18 cellular contexts compared by ENCODE assay signal in genomic region chr17:76534831-76535732, GRCh38. TPM values are rescaled to one million over a fixed set of nuclear protein-coding genes. Genes with fewer than 3 reads are reported as not detected.
DNase-seq lines count a peak whose midpoint lies in the region; ATAC-seq and TF ChIP-seq lines count a peak whose summit lies in the region.
"Had no signal": no experiment of that assay in that cellular context is flagged by ENCODE, and none has a peak within 500 bp of the region (broad histone marks: within the 10 kb centered on the region; RNA-seq: fewer than 3 reads in every experiment).

No MANE protein-coding gene starts in this region.

- POLR2A ChIA-PET in PC-9 (lab: Charles Lee; ENCODE audit: unreplicated experiment) = no interaction called here

- H3K27me3 ChIP-seq in BE2C (no peaks in the 10 kb centered on the region), PC-9 (ENCODE audit: insufficient read depth, low read depth) (no peaks in the 10 kb centered on the region)

- H3K27ac ChIP-seq in PC-9 = no peak overlapping the region

- ATAC-seq in activated T-helper 17 cell treated with anti-CD3 and anti-CD28 coated beads, Interleukin-2, amount 50 U/mL, for 72 hours (replicated peaks) = no peak
- ATAC-seq: stimulated activated naive B cell treated with anti-CD40 and anti-IgM and Interleukin-4, amounts not matched to agents 10 μg/mL and 1 μg/mL and 100 μg/mL, for 72 hours; T-helper 17 cell had no signal

- no TSS peak for BruUV-seq in PC-9 (replicated peaks; lab: Mats Ljungman, UMichigan)

- H3K36me3 ChIP-seq in BE2C = peaks cover 67% of the 10 kb centered on the region
- H3K36me3 ChIP-seq in PC-9 (ENCODE audit: low read depth) = no peaks in the 10 kb centered on the region

- H3K4me3 Mint-ChIP-seq in osteocyte (ENCODE audit: unreplicated experiment) = peak overlapping the region; percentile 30
- no peak overlapping the region for H3K4me3 Mint-ChIP-seq in activated T-helper 17 cell treated with anti-CD3 and anti-CD28 coated beads, Interleukin-2, amount 50 U/mL, for 72 hours
- H3K4me3 Mint-ChIP-seq: activated naive CD8-positive, alpha-beta T cell treated with anti-CD3 and anti-CD28 coated beads for 36 hours; stimulated activated naive B cell treated with anti-CD40 and anti-IgM and Interleukin-4, amounts not matched to agents 10 μg/mL and 1 μg/mL and 100 μg/mL, for 72 hours; T-helper 17 cell had no signal

- H2AFZ ChIP-seq in PC-9 = no peak overlapping the region

- H3K4me3 ChIP-seq in BE2C (ENCODE audit: low read depth, low read length) (peak overlapping the region; percentile 84), PC-9 (no peak overlapping the region), fibroblast of pulmonary artery (replicated peaks; ENCODE audit: low read depth, low read length) (peak overlapping the region; percentile 73)

- TF ChIP-seq CTCF in BE2C (IDR thresholded peaks at IDR 0.05; ENCODE audit: low read depth, low read length) (no peak), PC-9 (conservative IDR thresholded peaks at IDR 0.05) (no peak), fibroblast of pulmonary artery (IDR thresholded peaks at IDR 0.05; ENCODE audit: low read length, missing control alignments) (no peak), osteocyte (IDR thresholded peaks at IDR 0.05) (no peak)

- H3K36me3 Mint-ChIP-seq in osteocyte (ENCODE audit: unreplicated experiment) = no peaks in the 10 kb centered on the region
- H3K36me3 Mint-ChIP-seq in activated T-helper 17 cell treated with anti-CD3 and anti-CD28 coated beads, Interleukin-2, amount 50 U/mL, for 72 hours (ENCODE audit: low read depth) = no peaks in the 10 kb centered on the region
- H3K36me3 Mint-ChIP-seq: activated naive CD8-positive, alpha-beta T cell treated with anti-CD3 and anti-CD28 coated beads for 36 hours; stimulated activated naive B cell treated with anti-CD40 and anti-IgM and Interleukin-4, amounts not matched to agents 10 μg/mL and 1 μg/mL and 100 μg/mL, for 72 hours had no signal

- no peaks in the 10 kb centered on the region for H3K9me3 ChIP-seq in BE2C
- H3K9me3 ChIP-seq in PC-9 (ENCODE audit: insufficient read depth, low read depth) = no peaks in the 10 kb centered on the region

- peak overlapping the region; percentile 56 for H3K27ac Mint-ChIP-seq in osteocyte (ENCODE audit: unreplicated experiment)
- no peak overlapping the region for H3K27ac Mint-ChIP-seq in activated T-helper 17 cell treated with anti-CD3 and anti-CD28 coated beads, Interleukin-2, amount 50 U/mL, for 72 hours
- H3K27ac Mint-ChIP-seq: activated naive CD8-positive, alpha-beta T cell treated with anti-CD3 and anti-CD28 coated beads for 36 hours; T-helper 17 cell had no signal

- H3K4me1 ChIP-seq in BE2C = peaks cover 37% of the 10 kb centered on the region
- peaks cover 38% of the 10 kb centered on the region for H3K4me1 ChIP-seq in PC-9 (replicated peaks; ENCODE audit: insufficient read depth)

- DNase-seq in BE2C = no peak
- DNase-seq in PC-9 = peak in 1 of 2 experiments; percentile 31
- no peak for DNase-seq in fibroblast of pulmonary artery (ENCODE audit: low read depth)
- no peak for DNase-seq in osteocyte (ENCODE audit: extremely low spot score, unreplicated experiment)
- DNase-seq in DMS53 (lab: John Stamatoyannopoulos, UW) = no peak
- DNase-seq in mesenteric fat pad (ENCODE audit: low spot score) = no peak
- no peak for DNase-seq in NCI-H82 (lab: John Stamatoyannopoulos, UW)
- DNase-seq: activated CD4-positive, alpha-beta T cell treated with anti-CD3 and anti-CD28 coated beads for 4 hours; activated naive CD8-positive, alpha-beta T cell treated with anti-CD3 and anti-CD28 coated beads for 36 hours; activated T-cell treated with anti-CD3 and anti-CD28 coated beads for 4 hours; HCEC 1CT; Kasumi-1; NCI-H1694 treated with DMSO at 0.1 percent for 48 hours; NCI-H526; stimulated activated naive B cell treated with anti-CD40 and anti-IgM and Interleukin-4, amounts not matched to agents 10 μg/mL and 1 μg/mL and 100 μg/mL, for 72 hours; T-helper 17 cell had no signal

- no peaks in the 10 kb centered on the region for H3K79me2 ChIP-seq in PC-9 (ENCODE audit: low read depth)

- H3K9me2 ChIP-seq in PC-9 (ENCODE audit: insufficient read depth) = no peaks in the 10 kb centered on the region

- peaks cover 26% of the 10 kb centered on the region for H3F3A ChIP-seq in PC-9 (ENCODE audit: insufficient read depth, low read depth)

- peaks cover 43% of the 10 kb centered on the region for H3K4me1 Mint-ChIP-seq in osteocyte (ENCODE audit: unreplicated experiment)
- no peaks in the 10 kb centered on the region for H3K4me1 Mint-ChIP-seq in activated T-helper 17 cell treated with anti-CD3 and anti-CD28 coated beads, Interleukin-2, amount 50 U/mL, for 72 hours
- H3K4me1 Mint-ChIP-seq: T-helper 17 cell had no signal

- H3K27me3 Mint-ChIP-seq in osteocyte (ENCODE audit: unreplicated experiment) = no peaks in the 10 kb centered on the region
- H3K27me3 Mint-ChIP-seq in activated T-helper 17 cell treated with anti-CD3 and anti-CD28 coated beads, Interleukin-2, amount 50 U/mL, for 72 hours = peaks cover 19% of the 10 kb centered on the region

- no peaks in the 10 kb centered on the region for H4K20me1 ChIP-seq in PC-9 (ENCODE audit: insufficient read depth)

- CTCF ChIA-PET in PC-9 (lab: Charles Lee) = interaction anchor here (0.6 kb wide), 1 partner anchor 15 kb away, joined by 16 read pairs; no protein-coding TSS in a partner anchor

- H3K4me2 ChIP-seq in PC-9 = peak overlapping the region; percentile 26; the same call in 1 of the 2 replicates

- no peaks in the 10 kb centered on the region for H3K9me3 Mint-ChIP-seq in osteocyte (ENCODE audit: unreplicated experiment)
- no peaks in the 10 kb centered on the region for H3K9me3 Mint-ChIP-seq in activated T-helper 17 cell treated with anti-CD3 and anti-CD28 coated beads, Interleukin-2, amount 50 U/mL, for 72 hours
- H3K9me3 Mint-ChIP-seq: activated naive CD8-positive, alpha-beta T cell treated with anti-CD3 and anti-CD28 coated beads for 36 hours; stimulated activated naive B cell treated with anti-CD40 and anti-IgM and Interleukin-4, amounts not matched to agents 10 μg/mL and 1 μg/mL and 100 μg/mL, for 72 hours had no signal

- intact Hi-C loops in PC-9 (cut with micrococcal nuclease; ENCODE audit: unreplicated experiment) = no loop called here

RNA-seq across cellular contexts. Expression of gene CYGB, which starts 2.4 kb away (rescaled TPM):
- 160 TPM for polyA plus RNA-seq in BE2C (2012; ENCODE audit: insufficient read depth, insufficient read length, low read depth)
- total RNA-seq in PC-9 (2021) = 0.93 and 1.1 TPM in 2 replicates
- 8.6 and 9.1 TPM in 2 replicates for total RNA-seq in osteocyte
- 55.6 TPM for total RNA-seq in mesenteric fat pad
- total RNA-seq in activated T-helper 17 cell treated with anti-CD3 and anti-CD28 coated beads, Interleukin-2, amount 50 U/mL, for 72 hours = not detected
- total RNA-seq: T-helper 17 cell had no signal

RNA-seq across cellular contexts. Expression of gene PRCD, which starts 4.8 kb away (rescaled TPM):
- 44.2 TPM for polyA plus RNA-seq in BE2C (2012; ENCODE audit: insufficient read depth, insufficient read length, low read depth)
- total RNA-seq in PC-9 (2021) (2.6 and 2.7 TPM in 2 replicates), osteocyte (1.3 and 1.4 TPM in 2 replicates), mesenteric fat pad (5.4 TPM)
- not detected for total RNA-seq in activated T-helper 17 cell treated with anti-CD3 and anti-CD28 coated beads, Interleukin-2, amount 50 U/mL, for 72 hours
- total RNA-seq: myocyte had no signal

RNA-seq across cellular contexts. Expression of gene RHBDF2, which starts 33.9 kb away (rescaled TPM):
- 4.0 TPM for polyA plus RNA-seq in BE2C (2012; ENCODE audit: insufficient read depth, insufficient read length, low read depth)
- total RNA-seq in PC-9 (2021) (39.6 and 51.6 TPM in 2 replicates), osteocyte (14.5 and 17.5 TPM in 2 replicates), mesenteric fat pad (52.7 TPM)
- total RNA-seq in activated T-helper 17 cell treated with anti-CD3 and anti-CD28 coated beads, Interleukin-2, amount 50 U/mL, for 72 hours = 10 to 100 TPM; 33.3 to 56.5 TPM

RNA-seq across cellular contexts. Expression of gene ST6GALNAC2, which starts 50.6 kb away (rescaled TPM):
- polyA plus RNA-seq in BE2C (2012; ENCODE audit: insufficient read depth, insufficient read length, low read depth) = not detected
- total RNA-seq in PC-9 (2021) (15.5 and 18.7 TPM in 2 replicates), osteocyte (1.9 and 3.3 TPM in 2 replicates), mesenteric fat pad (5.5 TPM)
- total RNA-seq in activated T-helper 17 cell treated with anti-CD3 and anti-CD28 coated beads, Interleukin-2, amount 50 U/mL, for 72 hours = under 1 TPM in 1 of 2 donors, not detected in 1; 0.29 TPM
- total RNA-seq: activated naive CD8-positive, alpha-beta T cell treated with anti-CD3 and anti-CD28 coated beads for 36 hours had no signal
